Comparison of ENCODE assay signal across 13 cellular contexts in the genomic region with DNA sequence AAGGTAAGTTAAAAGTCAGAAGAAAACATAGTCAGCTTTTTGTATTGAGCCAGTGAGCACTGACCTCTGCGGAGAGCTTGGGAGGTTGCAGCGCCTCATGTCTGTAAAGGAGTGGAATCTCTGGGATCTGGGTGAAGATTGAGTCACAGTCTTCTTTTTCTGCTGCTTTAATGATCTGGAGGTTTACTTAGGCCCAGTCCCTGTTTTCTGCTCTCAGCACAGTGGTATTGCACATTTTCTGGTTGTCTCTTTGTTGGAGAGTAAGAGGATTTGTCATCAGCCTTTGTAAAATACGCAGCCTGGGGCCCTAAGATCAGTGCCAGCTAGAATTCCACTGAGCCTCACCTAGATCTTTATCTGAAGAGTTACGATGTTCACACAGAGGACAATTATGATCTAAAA. TPM values are rescaled to one million over a fixed set of nuclear protein-coding genes. Genes with fewer than 3 reads are reported as not detected.
DNase-seq lines count a peak whose midpoint lies in the region; ATAC-seq and TF ChIP-seq lines count a peak whose summit lies in the region.
"Had no signal": no experiment of that assay in that cellular context is flagged by ENCODE, and none has a peak within 500 bp of the region (broad histone marks: within the 10 kb centered on the region; RNA-seq: fewer than 3 reads in every experiment).

No MANE protein-coding gene starts in this region.

- H3K4me2 ChIP-seq in MM.1S (ENCODE audit: low read depth, low read length), result no peak overlapping the region

- H4K20me1 ChIP-seq in MM.1S (ENCODE audit: insufficient read depth, low read length), result no peaks in the 10 kb centered on the region

- H3K4me3 ChIP-seq in adipocyte (ENCODE audit: low read length) (no peak overlapping the region), MM.1S (ENCODE audit: low read length) (no peak overlapping the region)
- no peak overlapping the region for H3K4me3 ChIP-seq in CD8-positive, alpha-beta T cell (ENCODE audit: low read depth, low read length)
- H3K4me3 ChIP-seq: adrenal gland had no signal

- H3K27ac ChIP-seq in MM.1S (ENCODE audit: low read length), result no peak overlapping the region
- H3K27ac ChIP-seq in CD8-positive, alpha-beta T cell (ENCODE audit: low read depth, low read length), result no peak overlapping the region
- H3K27ac ChIP-seq: adrenal gland had no signal

- no peak for ATAC-seq in HG02610 (IDR thresholded peaks at IDR 0.05; ENCODE audit: unreplicated experiment)
- ATAC-seq in CD8-positive, alpha-beta T cell, result no peak
- ATAC-seq: activated CD8-positive, alpha-beta memory T cell treated with anti-CD3 and anti-CD28 coated beads, Interleukin-2, amount 10 ng/mL, durations not matched to agents 7 days and 5 days; naive thymus-derived CD8-positive, alpha-beta T cell; stimulated activated memory B cell treated with anti-CD40 and anti-IgM and Interleukin-4, amounts not matched to agents 10 μg/mL and 1 μg/mL and 100 μg/mL, for 72 hours had no signal

- TF ChIP-seq CTCF in glutamatergic neuron (IDR thresholded peaks at IDR 0.05; ENCODE audit: partially characterized antibody, unreplicated experiment) (no peak), MM.1S (IDR thresholded peaks at IDR 0.05; ENCODE audit: low read length) (no peak)
- TF ChIP-seq CTCF in CD8-positive, alpha-beta T cell (IDR thresholded peaks at IDR 0.05), result no peak

- peaks cover 17% of the 10 kb centered on the region for H3K27me3 Mint-ChIP-seq in glutamatergic neuron (ENCODE audit: unreplicated experiment)
- no peaks in the 10 kb centered on the region for H3K27me3 Mint-ChIP-seq in CD8-positive, alpha-beta T cell (ENCODE audit: low read depth)
- H3K27me3 Mint-ChIP-seq: activated CD8-positive, alpha-beta memory T cell treated with anti-CD3 and anti-CD28 coated beads, Interleukin-2, amount 10 ng/mL, durations not matched to agents 7 days and 5 days; naive thymus-derived CD8-positive, alpha-beta T cell; stimulated activated memory B cell treated with anti-CD40 and anti-IgM and Interleukin-4, amounts not matched to agents 10 μg/mL and 1 μg/mL and 100 μg/mL, for 72 hours had no signal

- H3K36me3 ChIP-seq in adipocyte (ENCODE audit: control insufficient read depth, insufficient read depth, low read length, severe bottlenecking) (peaks cover 26% of the 10 kb centered on the region), MM.1S (replicated peaks; ENCODE audit: insufficient read depth, low read length) (no peaks in the 10 kb centered on the region)
- H3K36me3 ChIP-seq in CD8-positive, alpha-beta T cell (ENCODE audit: insufficient read depth, low read length), result peaks cover 4% of the 10 kb centered on the region
- H3K36me3 ChIP-seq: adrenal gland had no signal

- H3K9me2 ChIP-seq in MM.1S (replicated peaks; ENCODE audit: insufficient read depth, low read length), result no peaks in the 10 kb centered on the region

- no peaks in the 10 kb centered on the region for H3F3A ChIP-seq in MM.1S (ENCODE audit: insufficient read depth, low read length)

- no peak overlapping the region for H2AFZ ChIP-seq in MM.1S (ENCODE audit: low read length)

- CTCF ChIA-PET in CD8-positive, alpha-beta T cell (lab: Charles Lee), result interaction anchor here (1.8 kb wide), 1 partner anchor 17 kb away, joined by 11 read pairs; no protein-coding TSS in a partner anchor

- peaks cover 14% of the 10 kb centered on the region for H3K4me1 Mint-ChIP-seq in glutamatergic neuron (ENCODE audit: low read depth, unreplicated experiment)
- H3K4me1 Mint-ChIP-seq in CD8-positive, alpha-beta T cell (ENCODE audit: low read depth), result no peaks in the 10 kb centered on the region

- peaks cover 10% of the 10 kb centered on the region for H3K9me3 Mint-ChIP-seq in glutamatergic neuron (ENCODE audit: unreplicated experiment)
- no peaks in the 10 kb centered on the region for H3K9me3 Mint-ChIP-seq in CD8-positive, alpha-beta T cell
- H3K9me3 Mint-ChIP-seq: naive thymus-derived CD8-positive, alpha-beta T cell; stimulated activated memory B cell treated with anti-CD40 and anti-IgM and Interleukin-4, amounts not matched to agents 10 μg/mL and 1 μg/mL and 100 μg/mL, for 72 hours had no signal

- H3K36me3 Mint-ChIP-seq in glutamatergic neuron (ENCODE audit: unreplicated experiment), result no peaks in the 10 kb centered on the region
- H3K36me3 Mint-ChIP-seq in CD8-positive, alpha-beta T cell, result peaks cover 70% of the 10 kb centered on the region

- H3K27me3 ChIP-seq in adipocyte (replicated peaks; ENCODE audit: control insufficient read depth, insufficient read depth, low read length) (no peaks in the 10 kb centered on the region), MM.1S (replicated peaks; ENCODE audit: insufficient read depth, low read length) (no peaks in the 10 kb centered on the region)
- H3K27me3 ChIP-seq in CD8-positive, alpha-beta T cell (ENCODE audit: insufficient read depth, low read length), result no peaks in the 10 kb centered on the region
- H3K27me3 ChIP-seq: adrenal gland had no signal

- DNase-seq in A172 (ENCODE audit: low spot score) (peak; percentile 68), HCEC 1CT (peak; percentile 7), adipocyte (ENCODE audit: low read depth) (peak; percentile 69), glutamatergic neuron (no peak), MM.1S (no peak)
- no peak for DNase-seq in CD8-positive, alpha-beta T cell
- no peak for DNase-seq in activated CD4-positive, alpha-beta T cell treated with anti-CD3 and anti-CD28 coated beads, Interleukin-2, amount 50 U/mL, for 1 hour
- DNase-seq: activated CD8-positive, alpha-beta memory T cell treated with anti-CD3 and anti-CD28 coated beads, Interleukin-2, amount 10 ng/mL, durations not matched to agents 7 days and 5 days; adrenal gland; naive thymus-derived CD8-positive, alpha-beta T cell; NCI-H1417 treated with DMSO at 0.1 percent for 48 hours had no signal

- POLR2A ChIA-PET in CD8-positive, alpha-beta T cell (lab: Charles Lee), result interaction anchor here (1.6 kb wide), 1 partner anchor 10 kb away, joined by 3 read pairs; no protein-coding TSS in a partner anchor

- no peaks in the 10 kb centered on the region for H3K79me2 ChIP-seq in MM.1S (ENCODE audit: low read length)

- H3K4me3 Mint-ChIP-seq in glutamatergic neuron (ENCODE audit: unreplicated experiment), result no peak overlapping the region
- H3K4me3 Mint-ChIP-seq in CD8-positive, alpha-beta T cell, result no peak overlapping the region
- H3K4me3 Mint-ChIP-seq: activated CD8-positive, alpha-beta memory T cell treated with anti-CD3 and anti-CD28 coated beads, Interleukin-2, amount 10 ng/mL, durations not matched to agents 7 days and 5 days; naive thymus-derived CD8-positive, alpha-beta T cell; stimulated activated memory B cell treated with anti-CD40 and anti-IgM and Interleukin-4, amounts not matched to agents 10 μg/mL and 1 μg/mL and 100 μg/mL, for 72 hours had no signal

- peak overlapping the region; percentile 23 for H3K27ac Mint-ChIP-seq in glutamatergic neuron (ENCODE audit: unreplicated experiment)
- H3K27ac Mint-ChIP-seq in CD8-positive, alpha-beta T cell, result no peak overlapping the region
- H3K27ac Mint-ChIP-seq: activated CD8-positive, alpha-beta memory T cell treated with anti-CD3 and anti-CD28 coated beads, Interleukin-2, amount 10 ng/mL, durations not matched to agents 7 days and 5 days; stimulated activated memory B cell treated with anti-CD40 and anti-IgM and Interleukin-4, amounts not matched to agents 10 μg/mL and 1 μg/mL and 100 μg/mL, for 72 hours had no signal

- no peaks in the 10 kb centered on the region for H3K9me3 ChIP-seq in adipocyte (ENCODE audit: control insufficient read depth, low read length)
- no peaks in the 10 kb centered on the region for H3K9me3 ChIP-seq in MM.1S (replicated peaks; ENCODE audit: insufficient read depth, low read length)
- H3K9me3 ChIP-seq in CD8-positive, alpha-beta T cell (ENCODE audit: low read length), result no peaks in the 10 kb centered on the region
- H3K9me3 ChIP-seq: adrenal gland had no signal

- H3K9ac ChIP-seq in adipocyte (ENCODE audit: low read length) (no peak overlapping the region), MM.1S (ENCODE audit: low read length) (no peak overlapping the region)

- H3K4me1 ChIP-seq in adipocyte (ENCODE audit: control insufficient read depth, insufficient read depth, low read length) (peaks cover 19% of the 10 kb centered on the region), MM.1S (ENCODE audit: low read length) (no peaks in the 10 kb centered on the region)
- no peaks in the 10 kb centered on the region for H3K4me1 ChIP-seq in CD8-positive, alpha-beta T cell (ENCODE audit: insufficient read depth, low read length)

- intact Hi-C loops in CD8-positive, alpha-beta T cell (cut with DNase I, micrococcal nuclease), result no loop called here

RNA-seq across cellular contexts. Expression of gene GJD4, which starts 58.3 kb away (rescaled TPM):
- total RNA-seq in A172 (2014; rRNA removed; shearing (Covaris generic)), result not detected in 2 replicates
- not detected for total RNA-seq in glutamatergic neuron (ENCODE audit: unreplicated experiment)
- not detected for total RNA-seq in CD8-positive, alpha-beta T cell
- total RNA-seq: activated CD8-positive, alpha-beta memory T cell treated with anti-CD3 and anti-CD28 coated beads, Interleukin-2, amount 10 ng/mL, durations not matched to agents 7 days and 5 days; adrenal gland; naive thymus-derived CD8-positive, alpha-beta T cell had no signal

Comparison
In these comparisons a context has a peak if more than half of its experiments do, and no peak if none do; other contexts are left out.
1. DNase-seq: peak in A172 (single experiment), HCEC 1CT (single experiment) and adipocyte (single experiment); none in glutamatergic neuron (single experiment), MM.1S (single experiment), CD8-positive, alpha-beta T cell (0 of 7) and activated CD4-positive, alpha-beta T cell treated with anti-CD3 and anti-CD28 coated beads, Interleukin-2, amount 50 U/mL, for 1 hour (single experiment).